In genomic region chr3:65479967-65480366, GRCh38 we compare ENCODE assay signal across 22 cellular contexts.
DNase-seq lines count a peak whose midpoint lies in the region; TF ChIP-seq lines count a peak whose summit lies in the region.
"Had no signal": no experiment of that assay in that cellular context is flagged by ENCODE, and none has a peak within 500 bp of the region (broad histone marks: within the 10 kb centered on the region; RNA-seq: fewer than 3 reads in every experiment).

No MANE protein-coding gene starts in this region.

- H3K4me3 ChIP-seq in HEK293 (ENCODE audit: low read depth, low read length) (no peak overlapping the region), astrocyte of the spinal cord (ENCODE audit: low read depth, low read length) (no peak overlapping the region), fibroblast of mammary gland (ENCODE audit: control insufficient read depth, low read depth, low read length) (no peak overlapping the region)
- H3K4me3 ChIP-seq: body of pancreas, coronary artery, stomach, tibial nerve had no signal

- no peak overlapping the region for H3K27ac ChIP-seq in HEK293 (ENCODE audit: extremely low read depth, low read depth, low read length)
- H3K27ac ChIP-seq: body of pancreas, coronary artery, stomach, tibial nerve had no signal

- in situ Hi-C loops in astrocyte of the spinal cord (cut with HindIII; ENCODE audit: low sequenced_read_pairs), result no loop called here

- H3K4me1 ChIP-seq in HEK293 (ENCODE audit: control insufficient read depth, insufficient read depth, low read length), result peaks cover 8% of the 10 kb centered on the region

- POLR2A ChIA-PET in HEK293 (lab: Yijun Ruan, JAX), result no interaction called here

- TF ChIP-seq CTCF in HEK293 (tag by site-specific recombination; IDR thresholded peaks at IDR 0.05) (no peak), astrocyte of the spinal cord (IDR thresholded peaks at IDR 0.05; ENCODE audit: low read depth, low read length) (no peak), fibroblast of mammary gland (conservative IDR thresholded peaks at IDR 0.05; ENCODE audit: control insufficient read depth, insufficient read depth, low read depth, low read length) (no peak)

- CTCF ChIA-PET in HEK293 (lab: Yijun Ruan, JAX), result no interaction called here

- no peaks in the 10 kb centered on the region for H3K36me3 ChIP-seq in HEK293 (ENCODE audit: control insufficient read depth in 2 of 2, insufficient read depth in 1 of 2, low read length in 2 of 2)

- H3K9me3 ChIP-seq in HEK293 (ENCODE audit: control insufficient read depth, insufficient read depth, low read depth, low read length), result no peaks in the 10 kb centered on the region
- H3K9me3 ChIP-seq: body of pancreas, stomach, tibial nerve had no signal

- DNase-seq in AG20443 (ENCODE audit: low spot score), result peak; percentile 45
- peak; percentile 7 for DNase-seq in astrocyte of the spinal cord (ENCODE audit: low read depth, low spot score)
- DNase-seq in fibroblast of mammary gland (ENCODE audit: low read depth), result peak; percentile 13
- no peak for DNase-seq in glomerular visceral epithelial cell (ENCODE audit: extremely low spot score)
- DNase-seq in NCI-H1105 (lab: John Stamatoyannopoulos, UW), result no peak
- no peak for DNase-seq in NCI-H187 (lab: John Stamatoyannopoulos, UW)
- no peak for DNase-seq in dedifferentiated amniotic fluid mesenchymal stem cell (ENCODE audit: extremely low spot score)
- DNase-seq: activated B cell treated with CpG ODN at 0.5 μM for 24 hours; activated CD4-positive, alpha-beta T cell treated with anti-CD3 and anti-CD28 coated beads, Interleukin-2, amount 50 U/mL, for 48 hours; activated CD8-positive, alpha-beta memory T cell treated with anti-CD3 and anti-CD28 coated beads, Interleukin-2, amount 50 U/mL, for 48 hours; body of pancreas; endodermal cell; KBM-7; kidney glomerular epithelial cell; NCI-H1048; NCI-H187 treated with DMSO at 0.1 percent for 48 hours; NCI-H526 treated with DMSO at 0.1 percent for 48 hours; stimulated activated CD8-positive, alpha-beta memory T cell treated with anti-CD3 and anti-CD28 coated beads, Interleukin-4, amount 100 ng/mL, for 48 hours; stomach had no signal

TF ChIP-seq in HEK293, 187 proteins besides CTCF, POLR2A, EP300 and RAD21:
- no peak for TF ChIP-seq TSHZ1 (tag by site-specific recombination; IDR thresholded peaks at IDR 0.05; ENCODE audit: borderline replicate concordance)
- TF ChIP-seq, protein P1, sequence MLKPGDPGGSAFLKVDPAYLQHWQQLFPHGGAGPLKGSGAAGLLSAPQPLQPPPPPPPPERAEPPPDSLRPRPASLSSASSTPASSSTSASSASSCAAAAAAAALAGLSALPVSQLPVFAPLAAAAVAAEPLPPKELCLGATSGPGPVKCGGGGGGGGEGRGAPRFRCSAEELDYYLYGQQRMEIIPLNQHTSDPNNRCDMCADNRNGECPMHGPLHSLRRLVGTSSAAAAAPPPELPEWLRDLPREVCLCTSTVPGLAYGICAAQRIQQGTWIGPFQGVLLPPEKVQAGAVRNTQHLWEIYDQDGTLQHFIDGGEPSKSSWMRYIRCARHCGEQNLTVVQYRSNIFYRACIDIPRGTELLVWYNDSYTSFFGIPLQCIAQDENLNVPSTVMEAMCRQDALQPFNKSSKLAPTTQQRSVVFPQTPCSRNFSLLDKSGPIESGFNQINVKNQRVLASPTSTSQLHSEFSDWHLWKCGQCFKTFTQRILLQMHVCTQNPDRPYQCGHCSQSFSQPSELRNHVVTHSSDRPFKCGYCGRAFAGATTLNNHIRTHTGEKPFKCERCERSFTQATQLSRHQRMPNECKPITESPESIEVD (tag by site-specific recombination; IDR thresholded peaks at IDR 0.05), result peak; percentile 42; the same call in 1 of the 2 replicates
- no peak for TF ChIP-seq BCL11A (tag by site-specific recombination; IDR thresholded peaks at IDR 0.05; ENCODE audit: low read depth)
- TF ChIP-seq EGR2 (tag by site-specific recombination; IDR thresholded peaks at IDR 0.05; ENCODE audit: low read depth), result no peak

Comparison
In these comparisons a context has a peak if more than half of its experiments do, and no peak if none do; other contexts are left out.
1. DNase-seq: peak in AG20443 (single experiment), astrocyte of the spinal cord (single experiment) and fibroblast of mammary gland (single experiment); none in glomerular visceral epithelial cell (single experiment), NCI-H1105 (single experiment), NCI-H187 (0 of 2) and dedifferentiated amniotic fluid mesenchymal stem cell (single experiment).